In the genomic region with DNA sequence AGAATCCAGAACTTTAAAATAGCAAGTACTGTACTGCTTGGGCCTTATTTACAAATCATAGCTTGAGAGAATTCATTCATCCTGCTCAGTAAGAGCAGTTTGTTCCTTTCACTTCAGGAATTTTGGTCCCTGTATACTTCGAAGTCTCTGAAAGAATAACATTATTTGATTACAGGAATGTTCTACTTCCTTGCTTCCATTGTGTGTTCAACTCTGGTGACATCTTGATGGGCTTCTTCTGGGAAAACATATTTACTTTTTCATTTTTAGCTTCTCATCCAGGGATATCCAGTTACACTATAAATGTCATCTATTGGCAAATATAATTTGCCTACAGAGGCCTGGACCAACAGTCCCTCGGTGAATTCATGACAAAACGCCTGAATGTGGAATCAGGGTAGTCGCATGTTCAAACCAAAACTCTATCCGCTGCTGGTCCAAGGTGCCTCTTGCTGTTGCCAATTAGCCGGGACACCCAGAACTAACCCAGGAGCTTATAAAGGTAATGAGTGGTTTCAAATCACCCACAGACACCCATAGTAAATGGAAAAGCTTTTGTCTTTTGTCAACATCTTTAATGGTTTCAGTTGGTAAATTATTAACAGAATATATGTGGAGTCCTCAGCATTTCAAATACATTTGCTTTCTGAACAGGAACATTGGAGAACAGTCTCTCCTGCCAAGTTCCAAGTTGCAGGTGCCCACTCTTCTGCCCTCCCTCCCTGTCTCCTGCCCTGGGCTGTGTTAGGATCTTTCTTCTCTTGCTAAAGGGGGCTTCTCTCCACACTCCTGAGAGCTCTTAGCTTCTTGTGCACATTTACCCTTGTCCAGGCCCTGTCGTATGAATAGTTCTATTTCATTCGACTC, we compare ENCODE assay signal across 15 cellular contexts.
DNase-seq lines count a peak whose midpoint lies in the region; ATAC-seq and TF ChIP-seq lines count a peak whose summit lies in the region.
"Had no signal": no experiment of that assay in that cellular context is flagged by ENCODE, and none has a peak within 500 bp of the region (broad histone marks: within the 10 kb centered on the region; RNA-seq: fewer than 3 reads in every experiment).

No MANE protein-coding gene starts in this region.

- H3K27ac ChIP-seq in Panc1 (ENCODE audit: low read length) (peak overlapping the region; percentile 77; the same call in 1 of the 2 replicates), esophagus muscularis mucosa (replicated peaks in 1 of 4) (peak overlapping the region; percentile 30 to 66 (median 60)), mucosa of rectum (ENCODE audit: low read depth in 2 of 2, low read length in 2 of 2) (peak overlapping the region; percentile 80), upper lobe of left lung (peak overlapping the region; percentile 25 to 69 (median 59)), PC-3 (ENCODE audit: low read length) (no peak overlapping the region), dorsolateral prefrontal cortex (peak overlapping the region in 1 of 59 donors; percentile 43)

- no peak overlapping the region for H2AFZ ChIP-seq in PC-3 (ENCODE audit: low read length)
- H2AFZ ChIP-seq: GM23338 had no signal

- TF ChIP-seq EP300 in esophagus muscularis mucosa (IDR thresholded peaks at IDR 0.05) = no peak
- no peak for TF ChIP-seq EP300 in upper lobe of left lung (IDR thresholded peaks at IDR 0.05)

- WGBS in esophagus muscularis mucosa = 84% methylated on average over 8 of the region's 8 CpGs
- 58 to 62% methylated on average over 8 of the region's 8 CpGs for WGBS in upper lobe of left lung, 2 donors

- POLR2A ChIA-PET in Panc1 (lab: Charles Lee) = interaction anchor here (0.5 kb wide), 1 partner anchor 23 kb away, joined by 4 read pairs; no protein-coding TSS in a partner anchor
- POLR2A ChIA-PET in PC-3 (lab: Charles Lee; ENCODE audit: unreplicated experiment) = interaction anchor here (0.5 kb wide), 1 partner anchor 162 kb away, joined by 11 read pairs; no protein-coding TSS in a partner anchor

- H3K4me3 ChIP-seq in Panc1 (ENCODE audit: low read depth in 2 of 2, low read length in 2 of 2) (no peak overlapping the region), esophagus muscularis mucosa (no peak overlapping the region), mucosa of rectum (ENCODE audit: low read length in 2 of 2) (peak overlapping the region in 1 of 2 donors; percentile 41), upper lobe of left lung (no peak overlapping the region), PC-3 (ENCODE audit: low read length) (no peak overlapping the region), dorsolateral prefrontal cortex (no peak overlapping the region)
- H3K4me3 ChIP-seq: esophagus squamous epithelium, GM23338 had no signal

- no peak for ATAC-seq in Panc1
- ATAC-seq in upper lobe of left lung (ENCODE audit: low FRiP score in 2 of 2) = no peak
- ATAC-seq in HG02623 (IDR thresholded peaks at IDR 0.05; ENCODE audit: unreplicated experiment) = no peak
- no peak for ATAC-seq in PC-3
- ATAC-seq: GM23338 had no signal

- H3K4me1 ChIP-seq in Panc1 (ENCODE audit: control insufficient read depth, insufficient read depth, low read length) (peaks cover 54% of the 10 kb centered on the region), esophagus muscularis mucosa (peaks cover 5 to 63% (median 47%) of the 10 kb centered on the region in 4 donors), mucosa of rectum (ENCODE audit: control insufficient read depth in 2 of 2, insufficient read depth in 2 of 2, low read length in 2 of 2) (peaks cover 22 to 28% of the 10 kb centered on the region in 2 donors), upper lobe of left lung (peaks cover 17 to 68% (median 32%) of the 10 kb centered on the region in 4 donors), PC-3 (ENCODE audit: insufficient read depth, low read length) (peaks cover 13% of the 10 kb centered on the region)

- in situ Hi-C loops in Panc1 (cut with HindIII; ENCODE audit: low pct_unique_long_range_greater_than_20kb, low sequenced_read_pairs) = no loop called here

- CTCF ChIA-PET in Panc1 (lab: Charles Lee) = no interaction called here
- CTCF ChIA-PET in PC-3 (lab: Charles Lee) = interaction anchor here (0.5 kb wide), 1 partner anchor 161 kb away, joined by 4 read pairs; no protein-coding TSS in a partner anchor

- intact Hi-C loops in Panc1 (cut with micrococcal nuclease; ENCODE audit: unreplicated experiment) = loop anchor here (10.0 kb wide), 1 partner anchor 162 kb away; a partner anchor contains a TSS
- intact Hi-C loops in esophagus muscularis mucosa (cut with DNase I) = loop anchor here (5.0 kb wide), 2 partner anchors 55 to 160 kb away; no protein-coding TSS in a partner anchor
- intact Hi-C loops in PC-3 (cut with micrococcal nuclease) = no loop called here
- intact Hi-C loops in dorsolateral prefrontal cortex (cut with DNase I) = no loop called here

- H3K9ac ChIP-seq in mucosa of rectum (ENCODE audit: low read depth in 1 of 2, low read length in 2 of 2) (no peak overlapping the region), PC-3 (ENCODE audit: low read length) (no peak overlapping the region)

- no peak for TF ChIP-seq CTCF in Panc1 (IDR thresholded peaks at IDR 0.05)
- TF ChIP-seq CTCF in esophagus muscularis mucosa (IDR thresholded peaks at IDR 0.05) = no peak
- TF ChIP-seq CTCF in upper lobe of left lung (IDR thresholded peaks at IDR 0.05) = no peak
- no peak for TF ChIP-seq CTCF in PC-3 (conservative IDR thresholded peaks at IDR 0.05; ENCODE audit: low read depth, low read length)
- no peak for TF ChIP-seq CTCF in dorsolateral prefrontal cortex (IDR thresholded peaks at IDR 0.05 in 54 of 56, conservative IDR thresholded peaks at IDR 0.05 in 2 of 56; ENCODE audit: low read depth in 1 of 56, partially characterized antibody in 56 of 56)

- no peaks in the 10 kb centered on the region for H3K27me3 ChIP-seq in Panc1 (ENCODE audit: control insufficient read depth, insufficient read depth, low read length)
- H3K27me3 ChIP-seq in esophagus muscularis mucosa = no peaks in the 10 kb centered on the region
- H3K27me3 ChIP-seq in mucosa of rectum (ENCODE audit: control insufficient read depth in 2 of 2, insufficient read depth in 2 of 2, low read length in 2 of 2) = no peaks in the 10 kb centered on the region
- no peaks in the 10 kb centered on the region for H3K27me3 ChIP-seq in upper lobe of left lung
- no peaks in the 10 kb centered on the region for H3K27me3 ChIP-seq in PC-3 (ENCODE audit: low read length)
- no peaks in the 10 kb centered on the region for H3K27me3 ChIP-seq in dorsolateral prefrontal cortex
- H3K27me3 ChIP-seq: esophagus squamous epithelium had no signal

- no peaks in the 10 kb centered on the region for H3K79me2 ChIP-seq in PC-3 (ENCODE audit: low read length)

- H3K4me2 ChIP-seq in PC-3 (ENCODE audit: low read length) = no peak overlapping the region
- H3K4me2 ChIP-seq: GM23338 had no signal

- TF ChIP-seq POLR2A in esophagus muscularis mucosa (IDR thresholded peaks at IDR 0.05; ENCODE audit: low read depth) (no peak), upper lobe of left lung (IDR thresholded peaks at IDR 0.05) (no peak)

- H3F3A ChIP-seq in PC-3 (ENCODE audit: low read length, unreplicated experiment) = no peaks in the 10 kb centered on the region

- H3K9me2 ChIP-seq in PC-3 (replicated peaks; ENCODE audit: low read length) = no peaks in the 10 kb centered on the region

- H3K9me3 ChIP-seq in Panc1 (ENCODE audit: control insufficient read depth, insufficient read depth, low read depth, low read length) (no peaks in the 10 kb centered on the region), esophagus muscularis mucosa (no peaks in the 10 kb centered on the region), mucosa of rectum (ENCODE audit: control insufficient read depth in 2 of 2, low read length in 2 of 2) (no peaks in the 10 kb centered on the region), upper lobe of left lung (no peaks in the 10 kb centered on the region), PC-3 (ENCODE audit: low read length) (no peaks in the 10 kb centered on the region)
- H3K9me3 ChIP-seq: esophagus squamous epithelium had no signal

- H4K20me1 ChIP-seq in PC-3 (ENCODE audit: low read length) = no peaks in the 10 kb centered on the region

- H3K36me3 ChIP-seq in Panc1 (ENCODE audit: control insufficient read depth, insufficient read depth, low read length) (no peaks in the 10 kb centered on the region), esophagus muscularis mucosa (no peaks in the 10 kb centered on the region), mucosa of rectum (ENCODE audit: control insufficient read depth in 2 of 2, insufficient read depth in 2 of 2, low read length in 2 of 2) (no peaks in the 10 kb centered on the region), upper lobe of left lung (no peaks in the 10 kb centered on the region), PC-3 (ENCODE audit: low read depth, low read length) (no peaks in the 10 kb centered on the region)
- H3K36me3 ChIP-seq: esophagus squamous epithelium had no signal

- DNase-seq in Panc1 (ENCODE audit: low read depth, low spot score) (no peak), esophagus muscularis mucosa (ENCODE audit: extremely low spot score) (no peak), upper lobe of left lung (peak in 1 of 2 donors; percentile 38), PC-3 (no peak), dorsolateral prefrontal cortex (no peak)
- DNase-seq: activated CD4-positive, alpha-beta T cell treated with anti-CD3 and anti-CD28 coated beads for 1 hour; activated naive CD8-positive, alpha-beta T cell treated with anti-CD3 and anti-CD28 coated beads, Interleukin-2, amount 10 ng/mL, durations not matched to agents 7 days and 5 days; activated T-cell treated with anti-CD3 and anti-CD28 coated beads for 4 hours; esophagus squamous epithelium; NCI-H1417 treated with DMSO at 0.1 percent for 48 hours; NCI-H446 treated with DMSO at 0.1 percent for 48 hours; stimulated activated naive CD4-positive, alpha-beta T cell treated with Interleukin-2 at 50 U/mL for 16 hours had no signal

- BruUV-seq in Panc1 (replicated peaks; lab: Mats Ljungman, UMichigan) = no TSS peak
- no TSS peak for BruUV-seq in PC-3 (replicated peaks; lab: Mats Ljungman, UMichigan)

Comparison
In these comparisons a context has a peak if more than half of its experiments do, and no peak if none do; other contexts are left out.
1. intact Hi-C loops: an anchor here in Panc1 (10.0 kb wide) and esophagus muscularis mucosa (5.0 kb wide); none called in PC-3 and dorsolateral prefrontal cortex.